8 cellular contexts compared by ENCODE assay signal in genomic region chr9:62798884-62799850, GRCh38.
DNase-seq lines count a peak whose midpoint lies in the region; ATAC-seq, FAIRE-seq and TF ChIP-seq lines count a peak whose summit lies in the region.
"Not testable (repeated sequence)": the region's sequence is repeated elsewhere in the genome, so short reads cannot be mapped to it uniquely, and the experiment has no call there.

No MANE protein-coding gene starts in this region.

- H2AK5ac ChIP-seq in mesendoderm (ENCODE audit: low read length): not testable (repeated sequence)

- intact Hi-C loops in Panc1 (cut with micrococcal nuclease; ENCODE audit: unreplicated experiment); cardiac septum (cut with DNase I); sigmoid colon (cut with DNase I); aorta (cut with DNase I): not testable (repeated sequence)

- CTCF ChIA-PET in Panc1 (lab: Charles Lee): not testable (repeated sequence)

- not testable (repeated sequence) for H3K27me3 ChIP-seq in Panc1 (ENCODE audit: control insufficient read depth, insufficient read depth, low read length); mesendoderm (ENCODE audit: insufficient read depth, low read length, poor library complexity); aorta (ENCODE audit: control insufficient read depth in 1 of 2, insufficient read depth in 2 of 2, low read length in 1 of 2)
- peaks cover 12 to 54% (median 50%) of the 10 kb centered on the region in 3 donors for H3K27me3 ChIP-seq in sigmoid colon

- H2BK5ac ChIP-seq in mesendoderm (ENCODE audit: low read length): not testable (repeated sequence)

- peak overlapping the region; percentile 24 for H3K4me2 ChIP-seq in mesendoderm (ENCODE audit: low read length)

- ATAC-seq in Panc1; activated T-cell treated with anti-CD3 and anti-CD28 coated beads, Interleukin-2, amount 50 U/mL, for 4 hours: not testable (repeated sequence)
- peak; percentile 77 for ATAC-seq in aorta (ENCODE audit: low FRiP score)

- H3K4me3 ChIP-seq in Panc1 (ENCODE audit: low read depth in 2 of 2, low read length in 2 of 2); mesendoderm (ENCODE audit: low read length); aorta (ENCODE audit: low read length in 2 of 2): not testable (repeated sequence)
- H3K4me3 ChIP-seq in sigmoid colon: peak overlapping the region in 3 of 4 donors; percentile 3 to 50 (median 22)

- H3K18ac ChIP-seq in mesendoderm (ENCODE audit: low read length): not testable (repeated sequence)

- not testable (repeated sequence) for H3K4me1 ChIP-seq in Panc1 (ENCODE audit: control insufficient read depth, insufficient read depth, low read length); mesendoderm (ENCODE audit: control insufficient read depth, low read depth, low read length); aorta (ENCODE audit: control insufficient read depth in 1 of 2, insufficient read depth in 2 of 2, low read length in 2 of 2)
- H3K4me1 ChIP-seq in sigmoid colon: peaks cover 0 to 33% (median 22%) of the 10 kb centered on the region in 4 donors

- H4K5ac ChIP-seq in mesendoderm (ENCODE audit: low read length): not testable (repeated sequence)

- TF ChIP-seq POLR2A in GM12892 (IDR thresholded peaks at IDR 0.05; ENCODE audit: low read depth, low read length): peak; percentile 38
- TF ChIP-seq POLR2A in sigmoid colon (IDR thresholded peaks at IDR 0.05): not testable (repeated sequence)

- H3K9me3 Mint-ChIP-seq in activated T-cell treated with anti-CD3 and anti-CD28 coated beads, Interleukin-2, amount 50 U/mL, for 4 hours: not testable (repeated sequence)

- peaks cover 39% of the 10 kb centered on the region for H3K27me3 Mint-ChIP-seq in activated T-cell treated with anti-CD3 and anti-CD28 coated beads, Interleukin-2, amount 50 U/mL, for 4 hours (ENCODE audit: low read depth)

- H2BK15ac ChIP-seq in mesendoderm (replicated peaks; ENCODE audit: low read depth): not testable (repeated sequence)

- H3K56ac ChIP-seq in mesendoderm (ENCODE audit: low read length): peak overlapping the region; percentile 51

- TF ChIP-seq EP300 in sigmoid colon (IDR thresholded peaks at IDR 0.05): not testable (repeated sequence)

- not testable (repeated sequence) for H2BK120ac ChIP-seq in mesendoderm (ENCODE audit: low read depth, low read length)

- DNase-seq in GM12892 (ENCODE audit: insufficient read length); Panc1 (ENCODE audit: low read depth, low spot score); activated T-cell treated with anti-CD3 and anti-CD28 coated beads, Interleukin-2, amount 50 U/mL, for 4 hours; sigmoid colon: not testable (repeated sequence)
- peak; percentile 20 for DNase-seq in cerebellar cortex (ENCODE audit: low spot score)
- DNase-seq in cardiac septum (ENCODE audit: low spot score): peak; percentile 87
- peak; percentile 61 for DNase-seq in mesendoderm
- DNase-seq in aorta: peak; percentile 72 to 80

- H3K9ac ChIP-seq in mesendoderm (ENCODE audit: low read length): peak overlapping the region; percentile 22

- not testable (repeated sequence) for H3K27ac ChIP-seq in Panc1 (ENCODE audit: low read length); mesendoderm (ENCODE audit: low read depth, low read length); aorta (ENCODE audit: low read depth in 1 of 2, low read length in 2 of 2)
- H3K27ac ChIP-seq in sigmoid colon: peak overlapping the region in 2 of 4 donors; percentile 13 to 30

- H3K4me3 Mint-ChIP-seq in activated T-cell treated with anti-CD3 and anti-CD28 coated beads, Interleukin-2, amount 50 U/mL, for 4 hours: peak overlapping the region; percentile 60

- H3K4ac ChIP-seq in mesendoderm (ENCODE audit: low read depth, low read length): not testable (repeated sequence)

- in situ Hi-C loops in Panc1 (cut with HindIII; ENCODE audit: low pct_unique_long_range_greater_than_20kb, low sequenced_read_pairs): not testable (repeated sequence)

- H3K36me3 Mint-ChIP-seq in activated T-cell treated with anti-CD3 and anti-CD28 coated beads, Interleukin-2, amount 50 U/mL, for 4 hours (ENCODE audit: insufficient read depth): not testable (repeated sequence)

- H3K79me1 ChIP-seq in mesendoderm (ENCODE audit: low read length): not testable (repeated sequence)

- peak; percentile 24 for FAIRE-seq in GM12892 (lab: Jason Lieb, UNC)

- peaks cover 35% of the 10 kb centered on the region for H3K4me1 Mint-ChIP-seq in activated T-cell treated with anti-CD3 and anti-CD28 coated beads, Interleukin-2, amount 50 U/mL, for 4 hours (ENCODE audit: low read depth)

- POLR2A ChIA-PET in Panc1 (lab: Charles Lee): not testable (repeated sequence)

- H3K23ac ChIP-seq in mesendoderm (ENCODE audit: low read length): not testable (repeated sequence)

- no CpG with 5 or more reads among the region's 35 CpGs for WGBS in mesendoderm (ENCODE audit: extremely low coverage, insufficient coverage, low lambda C conversion rate)
- WGBS in sigmoid colon, 2 donors: 13 to 27% methylated on average over 35 of the region's 35 CpGs
- 18 to 22% methylated on average over 35 of the region's 35 CpGs for WGBS in aorta, 2 donors

- TSS peak; percentile 89 for BruUV-seq in Panc1 (replicated peaks; lab: Mats Ljungman, UMichigan)

- not testable (repeated sequence) for H3K36me3 ChIP-seq in Panc1 (ENCODE audit: control insufficient read depth, insufficient read depth, low read length); mesendoderm (ENCODE audit: control insufficient read depth, insufficient read depth, low read length); sigmoid colon; aorta (ENCODE audit: control insufficient read depth in 1 of 2, insufficient read depth in 2 of 2, low read length in 1 of 2)

- not testable (repeated sequence) for H4K8ac ChIP-seq in mesendoderm (ENCODE audit: low read depth, low read length)

- TF ChIP-seq CTCF in Panc1 (IDR thresholded peaks at IDR 0.05); sigmoid colon (IDR thresholded peaks at IDR 0.05): not testable (repeated sequence)

- not testable (repeated sequence) for H3K79me2 ChIP-seq in mesendoderm (ENCODE audit: control insufficient read depth, insufficient read depth, low read length)

- not testable (repeated sequence) for H3K9me3 ChIP-seq in Panc1 (ENCODE audit: control insufficient read depth, insufficient read depth, low read depth, low read length); sigmoid colon; aorta (ENCODE audit: control insufficient read depth, low read length)
